In the genomic region with DNA sequence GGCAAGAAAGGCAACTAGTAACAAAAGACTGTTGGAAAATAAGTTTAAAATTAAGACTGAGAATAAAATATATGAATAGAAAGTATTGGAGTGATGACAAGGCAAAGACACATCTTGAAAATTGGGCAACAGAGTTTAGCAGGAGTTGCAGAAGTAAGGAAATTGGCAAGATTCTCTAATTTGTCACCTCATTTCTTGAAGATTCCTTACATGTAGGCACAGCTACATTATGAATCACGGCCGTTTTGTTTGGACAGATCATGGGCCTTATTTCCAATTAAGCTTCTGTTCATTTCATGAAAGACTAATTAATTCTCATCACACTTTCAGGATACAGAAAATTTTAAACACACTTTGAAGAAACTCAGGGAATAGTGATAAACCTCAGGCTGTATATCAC, we compare ENCODE assay signal across 30 cellular contexts.
"Had no signal": no experiment of that assay in that cellular context is flagged by ENCODE, and none has a peak within 500 bp of the region (broad histone marks: within the 10 kb centered on the region; RNA-seq: fewer than 3 reads in every experiment).

No MANE protein-coding gene starts in this region.

- H3K4me1 ChIP-seq: left lung, lower lobe of right lung, prostate gland, stomach, testis, transverse colon, upper lobe of left lung, vagina had no signal

- H3K27ac ChIP-seq: left lung, lower lobe of right lung, ovary, prostate gland, skin epidermis, stomach, testis, thyroid gland, transverse colon, upper lobe of left lung, vagina had no signal

- ATAC-seq: left colon; left lung; lower lobe of right lung; natural killer cell; right cardiac atrium; sciatic nerve; stimulated activated naive B cell treated with anti-CD40 and anti-IgM and Interleukin-4, amounts not matched to agents 10 μg/mL and 1 μg/mL and 100 μg/mL, for 72 hours; stimulated activated naive CD8-positive, alpha-beta T cell treated with anti-CD3 and anti-CD28 coated beads, Interleukin-15, Interleukin-2, amounts not matched to agents 100 U/mL and 50 U/mL, for 24 hours had no signal

- H3K4me3 Mint-ChIP-seq: immature natural killer cell; mesothelial cell of epicardium; naive B cell; natural killer cell; nephron progenitor cell; stimulated activated naive B cell treated with anti-CD40 and anti-IgM and Interleukin-4, amounts not matched to agents 10 μg/mL and 1 μg/mL and 100 μg/mL, for 72 hours had no signal

- H3K27me3 ChIP-seq: left lung, ovary, stomach, testis, thyroid gland, transverse colon, upper lobe of left lung, vagina had no signal

- H3K27ac Mint-ChIP-seq: immature natural killer cell; mesothelial cell of epicardium; naive B cell; natural killer cell; nephron progenitor cell; stimulated activated naive B cell treated with anti-CD40 and anti-IgM and Interleukin-4, amounts not matched to agents 10 μg/mL and 1 μg/mL and 100 μg/mL, for 72 hours had no signal

- DNase-seq: hypothalamus; immature natural killer cell; kidney; left colon; left lung; lower lobe of right lung; mesendoderm; naive B cell; natural killer cell; nephron progenitor cell; ovary; retina; right cardiac atrium; stimulated activated CD4-positive, alpha-beta T cell treated with anti-CD3 and anti-CD28 coated beads, Interleukin-12 subunit alpha, Interleukin-12 subunit beta, amount 100 ng/mL, for 4 hours; stimulated activated CD4-positive, alpha-beta T cell treated with anti-CD3 and anti-CD28 coated beads, Interleukin-15, amount 100 ng/mL, for 24 hours; stimulated activated CD4-positive, alpha-beta T cell treated with anti-CD3 and anti-CD28 coated beads, Interleukin-2, amount 100 ng/mL, for 24 hours; stimulated activated CD4-positive, alpha-beta T cell treated with anti-CD3 and anti-CD28 coated beads, Interleukin-4, amount 100 ng/mL, for 1 hour; stimulated activated naive B cell treated with anti-CD40 and anti-IgM and Interleukin-4, amounts not matched to agents 10 μg/mL and 1 μg/mL and 100 μg/mL, for 72 hours; stimulated activated naive CD8-positive, alpha-beta T cell treated with anti-CD3 and anti-CD28 coated beads, Interleukin-15, Interleukin-2, amounts not matched to agents 100 U/mL and 50 U/mL, for 24 hours; stomach; testis; thyroid gland; transverse colon; upper lobe of left lung had no signal

- H3K4me1 Mint-ChIP-seq: immature natural killer cell; naive B cell; natural killer cell; nephron progenitor cell; stimulated activated naive B cell treated with anti-CD40 and anti-IgM and Interleukin-4, amounts not matched to agents 10 μg/mL and 1 μg/mL and 100 μg/mL, for 72 hours had no signal

- H3K36me3 Mint-ChIP-seq: immature natural killer cell; mesothelial cell of epicardium; naive B cell; natural killer cell; stimulated activated naive B cell treated with anti-CD40 and anti-IgM and Interleukin-4, amounts not matched to agents 10 μg/mL and 1 μg/mL and 100 μg/mL, for 72 hours had no signal

- FAIRE-seq: islet of Langerhans, kidney had no signal

- H3K4me3 ChIP-seq: left lung, lower lobe of right lung, ovary, prostate gland, skin epidermis, stomach, testis, thyroid gland, transverse colon, upper lobe of left lung, vagina had no signal

- H3K36me3 ChIP-seq: left lung, lower lobe of right lung, ovary, prostate gland, stomach, thyroid gland, transverse colon, upper lobe of left lung, vagina had no signal

- H3K9me3 ChIP-seq: left lung, lower lobe of right lung, ovary, prostate gland, testis, thyroid gland, transverse colon, upper lobe of left lung, vagina had no signal

- H3K27me3 Mint-ChIP-seq: naive B cell; stimulated activated naive B cell treated with anti-CD40 and anti-IgM and Interleukin-4, amounts not matched to agents 10 μg/mL and 1 μg/mL and 100 μg/mL, for 72 hours had no signal

- H3K9me3 Mint-ChIP-seq: mesothelial cell of epicardium; nephron progenitor cell; stimulated activated naive B cell treated with anti-CD40 and anti-IgM and Interleukin-4, amounts not matched to agents 10 μg/mL and 1 μg/mL and 100 μg/mL, for 72 hours had no signal
